In genomic region chr20:34365765-34366213, GRCh38 we compare ENCODE assay signal across 9 cellular contexts. TPM values are rescaled to one million over a fixed set of nuclear protein-coding genes. Genes with fewer than 3 reads are reported as not detected.
DNase-seq lines count a peak whose midpoint lies in the region; ATAC-seq and TF ChIP-seq lines count a peak whose summit lies in the region.
"Had no signal": no experiment of that assay in that cellular context is flagged by ENCODE, and none has a peak within 500 bp of the region (broad histone marks: within the 10 kb centered on the region; RNA-seq: fewer than 3 reads in every experiment).

No MANE protein-coding gene starts in this region.

- intact Hi-C loops in dorsolateral prefrontal cortex (cut with DNase I): loop anchor here in 1 of 2 donors (5.0 kb wide), 1 partner anchor 37 kb away; no protein-coding TSS in a partner anchor

- ATAC-seq in gastroesophageal sphincter: no peak

- H3K9ac ChIP-seq in BLaER1: no peak overlapping the region

- H3K36me3 ChIP-seq in BLaER1 (peaks cover 42% of the 10 kb centered on the region), gastroesophageal sphincter (peaks cover 0 to 17% of the 10 kb centered on the region in 2 donors)
- H3K36me3 ChIP-seq in effector memory CD4-positive, alpha-beta T cell (ENCODE audit: control insufficient read depth, insufficient read depth, low read length): peaks cover 12% of the 10 kb centered on the region

- no peaks in the 10 kb centered on the region for H3K9me3 ChIP-seq in BLaER1
- H3K9me3 ChIP-seq in effector memory CD4-positive, alpha-beta T cell (ENCODE audit: control insufficient read depth, low read length): no peaks in the 10 kb centered on the region
- H3K9me3 ChIP-seq in gastroesophageal sphincter: no peaks in the 10 kb centered on the region
- H3K9me3 ChIP-seq: SJSA1 had no signal

- peaks cover 69% of the 10 kb centered on the region for H4K20me1 ChIP-seq in BLaER1

- H3K4me2 ChIP-seq in BLaER1: peak overlapping the region; percentile 30

- DNase-seq in GM19238 (ENCODE audit: insufficient read length, low spot score): peak; percentile 65
- peak; percentile 94 for DNase-seq in NB4 (ENCODE audit: low read depth)
- DNase-seq in dorsolateral prefrontal cortex: no peak
- DNase-seq in NCI-H2171 treated with DMSO at 0.1 percent for 48 hours (lab: John Stamatoyannopoulos, UW): no peak
- no peak for DNase-seq in effector memory CD4-positive, alpha-beta T cell
- no peak for DNase-seq in H4 (ENCODE audit: low spot score)

- peaks cover 44% of the 10 kb centered on the region for H3K4me1 ChIP-seq in BLaER1
- H3K4me1 ChIP-seq in effector memory CD4-positive, alpha-beta T cell (ENCODE audit: control insufficient read depth, insufficient read depth, low read length, poor library complexity, severe bottlenecking): peaks cover 19% of the 10 kb centered on the region
- peaks cover 3 to 59% (median 26%) of the 10 kb centered on the region in 3 donors for H3K4me1 ChIP-seq in gastroesophageal sphincter

- no peak for TF ChIP-seq CTCF in NB4 (IDR thresholded peaks at IDR 0.05; ENCODE audit: low read depth, low read length)
- TF ChIP-seq CTCF in dorsolateral prefrontal cortex (IDR thresholded peaks at IDR 0.05 in 54 of 56, conservative IDR thresholded peaks at IDR 0.05 in 2 of 56; ENCODE audit: low read depth in 1 of 56, partially characterized antibody in 56 of 56): no peak
- TF ChIP-seq CTCF in gastroesophageal sphincter (IDR thresholded peaks at IDR 0.05): no peak

- H3K4me3 ChIP-seq in BLaER1 (no peak overlapping the region), NB4 (ENCODE audit: low read depth, low read length) (no peak overlapping the region), dorsolateral prefrontal cortex (peak overlapping the region in 4 of 59 donors; percentile 9 to 96 (median 86)), gastroesophageal sphincter (no peak overlapping the region)
- no peak overlapping the region for H3K4me3 ChIP-seq in effector memory CD4-positive, alpha-beta T cell (ENCODE audit: insufficient read depth, low read depth, low read length, poor library complexity, severe bottlenecking)
- H3K4me3 ChIP-seq: SJSA1 had no signal

- no peak for TF ChIP-seq EP300 in gastroesophageal sphincter (IDR thresholded peaks at IDR 0.05)

- 50 to 66% methylated on average over 1 to 2 of the region's 3 CpGs for WGBS in gastroesophageal sphincter (ENCODE audit: low coverage in 1 of 2), 2 donors

- H3K27me3 ChIP-seq in BLaER1 (no peaks in the 10 kb centered on the region), dorsolateral prefrontal cortex (no peaks in the 10 kb centered on the region), gastroesophageal sphincter (no peaks in the 10 kb centered on the region)
- H3K27me3 ChIP-seq in effector memory CD4-positive, alpha-beta T cell (replicated peaks; ENCODE audit: control insufficient read depth, insufficient read depth, low read length, poor library complexity, severe bottlenecking): no peaks in the 10 kb centered on the region
- H3K27me3 ChIP-seq: SJSA1 had no signal

- TF ChIP-seq POLR2A in NB4 (IDR thresholded peaks at IDR 0.05; ENCODE audit: extremely low read depth, insufficient read length): no peak
- TF ChIP-seq POLR2A in gastroesophageal sphincter (IDR thresholded peaks at IDR 0.05): no peak

- H3K27ac ChIP-seq in BLaER1 (no peak overlapping the region), dorsolateral prefrontal cortex (peak overlapping the region in 30 of 59 donors; percentile 0 to 79 (median 46)), gastroesophageal sphincter (no peak overlapping the region)
- no peak overlapping the region for H3K27ac ChIP-seq in effector memory CD4-positive, alpha-beta T cell (ENCODE audit: insufficient read depth, low read length, poor library complexity, severe bottlenecking)
- H3K27ac ChIP-seq: SJSA1 had no signal

RNA-seq across cellular contexts. Expression of gene ITCH, which starts 2.7 kb away (rescaled TPM):
- total RNA-seq in dorsolateral prefrontal cortex: 100 to 1,000 TPM in 19 of 120 experiments, 10 to 100 TPM in 101; 60.3 to 137 (median 86.3) TPM
- 25.4 and 32.5 TPM in 2 replicates for total RNA-seq in H4 (2014; rRNA removed; shearing (Covaris generic))
- 10 to 100 TPM; 59.5 to 75.5 (median 65.1) TPM for total RNA-seq in gastroesophageal sphincter

Comparison
In these comparisons a context has a peak if more than half of its experiments do, and no peak if none do; other contexts are left out.
1. H3K27ac ChIP-seq: peak in dorsolateral prefrontal cortex (30 of 59); none in BLaER1 (single experiment), effector memory CD4-positive, alpha-beta T cell (single experiment) and gastroesophageal sphincter (0 of 4).
2. DNase-seq: peak in GM19238 (single experiment) and NB4 (single experiment); none in dorsolateral prefrontal cortex (0 of 10), NCI-H2171 treated with DMSO at 0.1 percent for 48 hours (single experiment), effector memory CD4-positive, alpha-beta T cell (0 of 3) and H4 (single experiment).